In the genomic region with DNA sequence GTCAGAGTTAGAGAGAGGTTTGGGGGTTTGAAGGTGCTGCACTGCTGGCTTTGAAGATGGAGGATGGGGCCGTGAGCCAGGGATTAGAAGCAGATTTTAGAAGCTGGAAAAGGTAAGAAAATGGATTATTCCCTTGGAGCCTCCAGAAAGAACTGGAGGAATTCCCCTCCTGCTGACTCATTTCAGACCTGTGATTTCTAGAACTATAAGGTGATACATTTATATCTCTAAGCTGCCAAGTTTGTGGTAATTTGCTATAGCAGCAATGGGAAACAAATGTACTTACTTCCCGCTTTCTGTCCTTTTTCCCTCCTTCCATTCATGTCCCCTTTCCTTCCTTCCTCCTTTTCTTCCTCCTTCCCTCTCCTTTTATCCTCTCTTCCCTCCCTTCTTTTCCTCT, we compare ENCODE assay signal across 16 cellular contexts.
"Had no signal": no experiment of that assay in that cellular context is flagged by ENCODE, and none has a peak within 500 bp of the region (broad histone marks: within the 10 kb centered on the region; RNA-seq: fewer than 3 reads in every experiment).

No MANE protein-coding gene starts in this region.

- H2AFZ ChIP-seq: hepatocyte had no signal

- H3K27me3 ChIP-seq: hepatocyte, suprapubic skin, thyroid gland had no signal

- H3K9me3 ChIP-seq: suprapubic skin, thyroid gland had no signal

- H3K27ac ChIP-seq: coronary artery, hepatocyte, suprapubic skin, thyroid gland had no signal

- H3K36me3 ChIP-seq: suprapubic skin, thyroid gland had no signal

- DNase-seq: effector CD4-positive, alpha-beta T cell; endodermal cell; foreskin melanocyte; head of caudate nucleus; natural killer cell; posterior cingulate gyrus; right cardiac atrium; small intestine; stimulated activated CD4-positive, alpha-beta T cell treated with anti-CD3 and anti-CD28 coated beads, Interleukin-2, amount 100 ng/mL, for 48 hours; stimulated activated CD8-positive, alpha-beta memory T cell treated with anti-CD3 and anti-CD28 coated beads, Interleukin-4, amount 100 ng/mL, for 48 hours; stimulated activated naive CD8-positive, alpha-beta T cell treated with anti-CD3 and anti-CD28 coated beads, Interleukin-15, Interleukin-2, amounts not matched to agents 100 U/mL and 50 U/mL, for 24 hours; thyroid gland had no signal

- H3K79me2 ChIP-seq: hepatocyte had no signal

- H3K4me3 ChIP-seq: coronary artery, hepatocyte, suprapubic skin, thyroid gland had no signal

- ATAC-seq: natural killer cell; stimulated activated effector memory CD8-positive, alpha-beta T cell treated with anti-CD3 and anti-CD28 coated beads, Interleukin-12 subunit alpha, Interleukin-12 subunit beta, amount 100 ng/mL, for 72 hours; stimulated activated naive CD8-positive, alpha-beta T cell treated with anti-CD3 and anti-CD28 coated beads, Interleukin-15, Interleukin-2, amounts not matched to agents 100 U/mL and 50 U/mL, for 24 hours had no signal

- H3K4me1 ChIP-seq: thyroid gland had no signal

- H3K4me2 ChIP-seq: hepatocyte had no signal
